In genomic region chr17:27746320-27746719, GRCh38 we compare ENCODE assay signal across 4 cellular contexts. TPM values are rescaled to one million over a fixed set of nuclear protein-coding genes. Genes with fewer than 3 reads are reported as not detected.
"Had no signal": no experiment of that assay in that cellular context is flagged by ENCODE, and none has a peak within 500 bp of the region (broad histone marks: within the 10 kb centered on the region; RNA-seq: fewer than 3 reads in every experiment).

No MANE protein-coding gene starts in this region.

RNA-seq across cellular contexts. Expression of gene NOS2, which starts 54.0 kb away (rescaled TPM):
- total RNA-seq: activated CD4-positive, alpha-beta memory T cell treated with anti-CD3 and anti-CD28 coated beads, Interleukin-2, amount 10 ng/mL, durations not matched to agents 7 days and 5 days; activated T-helper 17 cell treated with anti-CD3 and anti-CD28 coated beads, Interleukin-2, amount 50 U/mL, for 72 hours; PC-9; T-helper 2 cell treated with Interferon-gamma antibody and Interleukin-4, amounts not matched to agents 100 ng/mL and 5 ng/mL, for 36 hours had no signal
